Comparison of ENCODE assay signal across 22 cellular contexts in the genomic region with DNA sequence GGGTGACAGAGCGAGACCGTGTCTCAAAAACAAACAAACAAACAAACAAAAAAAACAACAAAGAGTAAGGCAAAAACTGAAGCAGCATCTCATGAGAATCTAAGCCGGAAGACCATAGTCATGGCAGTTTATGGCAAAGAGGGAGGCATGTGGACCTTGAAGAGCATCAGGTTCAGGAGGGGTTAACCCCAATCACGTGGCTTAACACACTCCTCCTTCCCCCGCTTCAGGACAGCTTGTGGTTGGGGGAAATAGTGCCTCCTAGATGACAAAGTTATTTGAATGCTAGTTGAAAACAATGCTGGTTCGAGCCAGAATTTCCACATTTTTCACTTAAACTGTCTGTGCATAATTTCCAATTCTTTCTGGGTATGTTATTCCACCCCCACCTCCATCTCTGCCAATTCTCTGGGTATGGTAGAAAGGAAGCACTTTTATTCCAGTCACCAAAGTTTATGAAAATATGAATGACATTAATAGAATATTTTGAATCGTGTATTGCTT. TPM values are rescaled to one million over a fixed set of nuclear protein-coding genes. Genes with fewer than 3 reads are reported as not detected.
"Had no signal": no experiment of that assay in that cellular context is flagged by ENCODE, and none has a peak within 500 bp of the region (broad histone marks: within the 10 kb centered on the region; RNA-seq: fewer than 3 reads in every experiment).

No MANE protein-coding gene starts in this region.

- H3K4me2 ChIP-seq: smooth muscle cell had no signal

- H3K9me3 Mint-ChIP-seq: stimulated activated naive CD8-positive, alpha-beta T cell treated with anti-CD3 and anti-CD28 coated beads, Interleukin-15, Interleukin-2, amounts not matched to agents 100 ng/mL and 50 ng/mL, for 24 hours had no signal

- H3K4me3 Mint-ChIP-seq: activated CD8-positive, alpha-beta T cell treated with anti-CD3 and anti-CD28 coated beads, Interleukin-2, amount 10 ng/mL, durations not matched to agents 7 days and 5 days; endodermal cell; stimulated activated naive CD8-positive, alpha-beta T cell treated with anti-CD3 and anti-CD28 coated beads, Interleukin-15, Interleukin-2, amounts not matched to agents 100 ng/mL and 50 ng/mL, for 24 hours had no signal

- H3K9me3 ChIP-seq: gastrocnemius medialis, heart left ventricle, ovary, right lobe of liver had no signal

- H3K27me3 ChIP-seq: cardiac muscle cell, gastrocnemius medialis, ovary, right lobe of liver had no signal

- DNase-seq: activated CD4-positive, CD25-positive, alpha-beta regulatory T cell treated with anti-CD3 and anti-CD28 coated beads, Interleukin-2, amount 50 U/mL, for 72 hours; activated CD8-positive, alpha-beta memory T cell treated with anti-CD3 and anti-CD28 coated beads, Interleukin-2, amount 50 U/mL, for 4 hours; activated CD8-positive, alpha-beta T cell treated with anti-CD3 and anti-CD28 coated beads, Interleukin-2, amount 10 ng/mL, durations not matched to agents 7 days and 5 days; activated naive CD4-positive, alpha-beta T cell; dorsolateral prefrontal cortex; endodermal cell; gastrocnemius medialis; heart left ventricle; left colon; midbrain; right lobe of liver had no signal

- FAIRE-seq: islet of Langerhans, urothelium cell line had no signal

- H3K4me3 ChIP-seq: cardiac muscle cell, dorsolateral prefrontal cortex, gastrocnemius medialis, heart left ventricle, lung, ovary, right lobe of liver, smooth muscle cell had no signal

- H3K27ac Mint-ChIP-seq: activated CD8-positive, alpha-beta T cell treated with anti-CD3 and anti-CD28 coated beads, Interleukin-2, amount 10 ng/mL, durations not matched to agents 7 days and 5 days; endodermal cell; stimulated activated naive CD8-positive, alpha-beta T cell treated with anti-CD3 and anti-CD28 coated beads, Interleukin-15, Interleukin-2, amounts not matched to agents 100 ng/mL and 50 ng/mL, for 24 hours had no signal

- H3K36me3 ChIP-seq: cardiac muscle cell, gastrocnemius medialis, heart left ventricle, ovary, right lobe of liver had no signal

- H3K27ac ChIP-seq: cardiac muscle cell, gastrocnemius medialis, heart left ventricle, right lobe of liver had no signal

- ATAC-seq: activated CD8-positive, alpha-beta T cell treated with anti-CD3 and anti-CD28 coated beads, Interleukin-2, amount 10 ng/mL, durations not matched to agents 7 days and 5 days; gastrocnemius medialis; left colon; right lobe of liver had no signal

- H3K27me3 Mint-ChIP-seq: stimulated activated naive CD8-positive, alpha-beta T cell treated with anti-CD3 and anti-CD28 coated beads, Interleukin-15, Interleukin-2, amounts not matched to agents 100 ng/mL and 50 ng/mL, for 24 hours had no signal

RNA-seq across cellular contexts. Expression of a gene that starts 37.9 kb away (rescaled TPM):
- total RNA-seq: activated CD8-positive, alpha-beta T cell treated with anti-CD3 and anti-CD28 coated beads, Interleukin-2, amount 10 ng/mL, durations not matched to agents 7 days and 5 days; cardiac muscle cell; endodermal cell; epithelial cell of proximal tubule; myocyte; pulmonary artery endothelial cell; smooth muscle cell had no signal
- polyA plus RNA-seq: cardiac muscle cell, heart left ventricle, lung, neural cell, smooth muscle cell had no signal
